39 cellular contexts compared by ENCODE assay signal in the genomic region with DNA sequence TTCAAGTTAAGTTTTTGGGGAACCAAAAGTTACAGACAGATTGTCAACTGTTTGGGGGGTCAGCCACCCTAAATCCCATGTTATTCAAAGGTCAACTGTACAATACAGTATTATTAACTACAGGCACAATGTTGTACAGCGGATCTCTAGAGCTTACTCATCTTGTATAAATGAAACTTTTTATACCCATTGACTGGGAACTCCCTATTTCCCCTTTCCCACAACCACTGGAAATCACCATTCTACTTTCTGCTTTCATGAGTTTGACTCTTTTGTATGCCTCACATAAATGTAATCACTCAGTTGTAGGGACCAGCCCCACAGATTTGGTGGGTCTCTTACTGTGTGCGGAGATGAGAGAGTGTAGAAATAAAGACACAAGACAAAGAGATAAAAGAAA. TPM values are rescaled to one million over a fixed set of nuclear protein-coding genes. Genes with fewer than 3 reads are reported as not detected.
"Had no signal": no experiment of that assay in that cellular context is flagged by ENCODE, and none has a peak within 500 bp of the region (broad histone marks: within the 10 kb centered on the region; RNA-seq: fewer than 3 reads in every experiment).

No MANE protein-coding gene starts in this region.

- H3K4me3 ChIP-seq: colonic mucosa, gastrocnemius medialis, hepatocyte, left lung, mucosa of descending colon, prostate gland, right atrium auricular region, smooth muscle cell, stomach, thyroid gland had no signal

- H3K4me1 Mint-ChIP-seq: endodermal cell, mesothelial cell of epicardium, naive B cell, neural crest cell had no signal

- H3K36me3 Mint-ChIP-seq: mesothelial cell of epicardium; naive B cell; natural killer cell treated with Interleukin-12 subunit alpha and Interleukin-12 subunit beta and Interleukin-15 and Interleukin-18, amount 100 ng/mL, for 72 hours; type B pancreatic cell had no signal

- H3K27ac ChIP-seq: colonic mucosa, epithelial cell of prostate, gastrocnemius medialis, hepatocyte, left lung, prostate gland, right atrium auricular region, stomach, thyroid gland had no signal

- H3K27me3 Mint-ChIP-seq: dendritic cell treated with granulocyte-macrophage colony-stimulating factor and Interleukin-4, amounts not matched to agents 40 ng/mL and 50 ng/mL, for 4 days; naive B cell; natural killer cell treated with Interleukin-12 subunit alpha and Interleukin-12 subunit beta and Interleukin-15 and Interleukin-18, amount 100 ng/mL, for 72 hours; type B pancreatic cell had no signal

- H3K27ac Mint-ChIP-seq: dendritic cell treated with granulocyte-macrophage colony-stimulating factor and Interleukin-4, amounts not matched to agents 40 ng/mL and 50 ng/mL, for 4 days; endodermal cell; mesothelial cell of epicardium; naive B cell; natural killer cell treated with Interleukin-12 subunit alpha and Interleukin-12 subunit beta and Interleukin-15 and Interleukin-18, amount 100 ng/mL, for 72 hours; type B pancreatic cell had no signal

- H3K9me3 ChIP-seq: colonic mucosa, gastrocnemius medialis, mucosa of descending colon, prostate gland, right atrium auricular region, stomach, thyroid gland had no signal

- H3K9me3 Mint-ChIP-seq: endodermal cell, mesothelial cell of epicardium, type B pancreatic cell had no signal

- ATAC-seq: esophagus mucosa; gastrocnemius medialis; left cardiac atrium; left lung; mucosa of descending colon; natural killer cell treated with Interleukin-12 subunit alpha and Interleukin-12 subunit beta and Interleukin-15 and Interleukin-18, amount 100 ng/mL, for 72 hours; sciatic nerve had no signal

- H3K79me2 ChIP-seq: hepatocyte had no signal

- H3K4me2 ChIP-seq: hepatocyte, smooth muscle cell had no signal

- H2AFZ ChIP-seq: hepatocyte had no signal

- H3K36me3 ChIP-seq: colonic mucosa, gastrocnemius medialis, left lung, prostate gland, right atrium auricular region, stomach, thyroid gland had no signal

- H3K4me1 ChIP-seq: colonic mucosa, gastrocnemius medialis, left lung, prostate gland, right atrium auricular region, stomach, thyroid gland had no signal

- H3K27me3 ChIP-seq: colonic mucosa, gastrocnemius medialis, hepatocyte, left lung, right atrium auricular region, stomach, thyroid gland had no signal

- H3K4me3 Mint-ChIP-seq: dendritic cell treated with granulocyte-macrophage colony-stimulating factor and Interleukin-4, amounts not matched to agents 40 ng/mL and 50 ng/mL, for 4 days; endodermal cell; mesothelial cell of epicardium; naive B cell; natural killer cell treated with Interleukin-12 subunit alpha and Interleukin-12 subunit beta and Interleukin-15 and Interleukin-18, amount 100 ng/mL, for 72 hours; neural crest cell; type B pancreatic cell had no signal

- DNase-seq: colonic mucosa; effector CD8-positive, alpha-beta T cell; endodermal cell; foreskin fibroblast; gastrocnemius medialis; head of caudate nucleus; left cardiac atrium; mesenchymal stem cell; mucosa of descending colon; naive B cell; nucleus accumbens; stimulated activated CD4-positive, alpha-beta T cell treated with anti-CD3 and anti-CD28 coated beads, Interleukin-12 subunit alpha, Interleukin-12 subunit beta, amount 100 ng/mL, for 4 hours; stimulated activated CD4-positive, alpha-beta T cell treated with anti-CD3 and anti-CD28 coated beads, Interleukin-1b, Interleukin-23, amount 100 ng/mL, for 48 hours; stimulated activated CD4-positive, alpha-beta T cell treated with anti-CD3 and anti-CD28 coated beads, Interleukin-4, amount 100 ng/mL, for 1 hour; stimulated activated CD8-positive, alpha-beta memory T cell treated with anti-CD3 and anti-CD28 coated beads, Interleukin-4, amount 100 ng/mL, for 48 hours; stimulated activated naive CD4-positive, alpha-beta T cell treated with Interleukin-2 at 50 U/mL for 16 hours; stomach; thyroid gland had no signal

RNA-seq across cellular contexts. Expression of gene SLCO1B3, which starts 57.8 kb away (rescaled TPM):
- total RNA-seq: endodermal cell; glomerular endothelial cell; kidney epithelial cell; left cardiac atrium; left lung; lower leg skin; lung microvascular endothelial cell; mesothelial cell of epicardium; natural killer cell treated with Interleukin-12 subunit alpha and Interleukin-12 subunit beta and Interleukin-15 and Interleukin-18, amount 100 ng/mL, for 72 hours; neural crest cell; osteocyte; right atrium auricular region; smooth muscle cell; stomach; subcutaneous adipose tissue; temporal lobe; urinary bladder had no signal
- polyA plus RNA-seq: smooth muscle cell, urinary bladder had no signal
